Comparison of ENCODE assay signal across 25 cellular contexts in genomic region chr17:7850118-7850504, GRCh38. TPM values are rescaled to one million over a fixed set of nuclear protein-coding genes. Genes with fewer than 3 reads are reported as not detected.
DNase-seq lines count a peak whose midpoint lies in the region; ATAC-seq and TF ChIP-seq lines count a peak whose summit lies in the region.
"Had no signal": no experiment of that assay in that cellular context is flagged by ENCODE, and none has a peak within 500 bp of the region (broad histone marks: within the 10 kb centered on the region; RNA-seq: fewer than 3 reads in every experiment).

No MANE protein-coding gene starts in this region.

- intact Hi-C loops in activated CD4-positive, alpha-beta memory T cell treated with anti-CD3 and anti-CD28 coated beads for 36 hours (cut with micrococcal nuclease), result loop anchor here (10.0 kb wide), 1 partner anchor 105 kb away; no protein-coding TSS in a partner anchor
- intact Hi-C loops in CD8-positive, alpha-beta T cell (cut with DNase I, micrococcal nuclease), result no loop called here

- no peaks in the 10 kb centered on the region for H3K27me3 Mint-ChIP-seq in activated CD4-positive, alpha-beta memory T cell treated with anti-CD3 and anti-CD28 coated beads for 36 hours
- H3K27me3 Mint-ChIP-seq in activated CD4-positive, alpha-beta memory T cell treated with anti-CD3 and anti-CD28 coated beads, Interleukin-2, amount 10 ng/mL, durations not matched to agents 7 days and 5 days, result no peaks in the 10 kb centered on the region
- no peaks in the 10 kb centered on the region for H3K27me3 Mint-ChIP-seq in CD8-positive, alpha-beta T cell (ENCODE audit: low read depth)
- no peaks in the 10 kb centered on the region for H3K27me3 Mint-ChIP-seq in naive B cell
- H3K27me3 Mint-ChIP-seq: activated B cell treated with CpG ODN at 0.5 μM for 24 hours had no signal

- H3K79me2 ChIP-seq in SU-DHL-6 (ENCODE audit: insufficient read depth, low read length) (peaks cover 6% of the 10 kb centered on the region; the same call in 1 of the 2 replicates), SK-N-SH (ENCODE audit: insufficient read depth) (peaks cover 14% of the 10 kb centered on the region)

- no peak overlapping the region for H3K27ac ChIP-seq in CD8-positive, alpha-beta T cell (ENCODE audit: low read depth, low read length)
- H3K27ac ChIP-seq in SU-DHL-6 (ENCODE audit: low read depth, low read length) (peak overlapping the region; percentile 65; the same call in 1 of the 2 replicates), SK-N-SH (ENCODE audit: low read depth in 2 of 2, low read length in 1 of 2) (no peak overlapping the region)
- H3K27ac ChIP-seq: colonic mucosa, heart right ventricle had no signal

- POLR2A ChIA-PET in activated CD4-positive, alpha-beta memory T cell treated with anti-CD3 and anti-CD28 coated beads for 36 hours (lab: Charles Lee), result interaction anchor here (1.3 to 1.7 kb wide), 2 partner anchors 8 to 15 kb away, joined by 4 to 11 read pairs; no protein-coding TSS in a partner anchor
- POLR2A ChIA-PET in activated CD4-positive, alpha-beta memory T cell treated with anti-CD3 and anti-CD28 coated beads, Interleukin-2, amount 10 ng/mL, durations not matched to agents 7 days and 5 days (lab: Charles Lee), result interaction anchor here (1.2 to 4.0 kb wide), 4 partner anchors 9 to 323 kb away, joined by 3 to 30 read pairs (median 5); partner anchors contain the start of gene KDM6B
- POLR2A ChIA-PET in CD8-positive, alpha-beta T cell (lab: Charles Lee), result interaction anchor here (2.8 kb wide), 1 partner anchor 15 kb away, joined by 22 read pairs; the partner anchor contains the start of gene KDM6B
- POLR2A ChIA-PET in SK-N-SH (lab: Yijun Ruan, JAX), result interaction anchor here (1.2 to 2.4 kb wide), 2 partner anchors 12 to 15 kb away, joined by 6 to 7 read pairs; no protein-coding TSS in a partner anchor

- H3F3A ChIP-seq in SU-DHL-6 (ENCODE audit: insufficient read depth) (peaks cover 10% of the 10 kb centered on the region), SK-N-SH (replicated peaks; ENCODE audit: insufficient read depth) (peaks cover 21% of the 10 kb centered on the region)

- no peak overlapping the region for H3K4me3 Mint-ChIP-seq in activated CD4-positive, alpha-beta memory T cell treated with anti-CD3 and anti-CD28 coated beads for 36 hours
- H3K4me3 Mint-ChIP-seq in activated CD4-positive, alpha-beta memory T cell treated with anti-CD3 and anti-CD28 coated beads, Interleukin-2, amount 10 ng/mL, durations not matched to agents 7 days and 5 days, result no peak overlapping the region
- peak overlapping the region; percentile 15 for H3K4me3 Mint-ChIP-seq in CD8-positive, alpha-beta T cell
- H3K4me3 Mint-ChIP-seq in naive B cell, result peak overlapping the region in 2 of 8 donors; percentile 25 to 85
- H3K4me3 Mint-ChIP-seq: activated B cell treated with CpG ODN at 0.5 μM for 24 hours had no signal

- H3K9ac ChIP-seq in SU-DHL-6 (ENCODE audit: low read length) (peak overlapping the region; percentile 61), SK-N-SH (no peak overlapping the region)

- no peak for TF ChIP-seq RAD21 in SK-N-SH (IDR thresholded peaks at IDR 0.05; ENCODE audit: low read length)

- H4K20me1 ChIP-seq in SU-DHL-6 (ENCODE audit: low read depth, low read length), result no peaks in the 10 kb centered on the region
- peaks cover 38% of the 10 kb centered on the region for H4K20me1 ChIP-seq in SK-N-SH (ENCODE audit: insufficient read depth)

- no peak overlapping the region for H3K4me3 ChIP-seq in CD8-positive, alpha-beta T cell (ENCODE audit: low read depth, low read length)
- no peak overlapping the region for H3K4me3 ChIP-seq in SU-DHL-6 (ENCODE audit: insufficient read depth, low read length, poor library complexity, severe bottlenecking)
- H3K4me3 ChIP-seq in SK-N-SH (ENCODE audit: low read depth in 2 of 2, low read length in 1 of 2), result no peak overlapping the region
- H3K4me3 ChIP-seq: colonic mucosa, heart right ventricle had no signal

- peaks cover 15% of the 10 kb centered on the region for H3K36me3 ChIP-seq in CD8-positive, alpha-beta T cell (ENCODE audit: insufficient read depth, low read length)
- H3K36me3 ChIP-seq in SU-DHL-6 (ENCODE audit: low read length), result no peaks in the 10 kb centered on the region
- H3K36me3 ChIP-seq in SK-N-SH (replicated peaks in 1 of 2; ENCODE audit: control insufficient read depth in 1 of 2, insufficient read depth in 2 of 2, low read length in 1 of 2), result peaks cover 37 to 75% of the 10 kb centered on the region in 2 experiments

- no peaks in the 10 kb centered on the region for H3K27me3 ChIP-seq in CD8-positive, alpha-beta T cell (ENCODE audit: insufficient read depth, low read length)
- H3K27me3 ChIP-seq in SU-DHL-6 (ENCODE audit: low read length) (no peaks in the 10 kb centered on the region), SK-N-SH (ENCODE audit: insufficient read depth) (no peaks in the 10 kb centered on the region)
- H3K27me3 ChIP-seq: colonic mucosa, heart right ventricle had no signal

- CTCF ChIA-PET in activated CD4-positive, alpha-beta memory T cell treated with anti-CD3 and anti-CD28 coated beads for 36 hours (lab: Charles Lee), result interaction anchor here (0.9 to 3.2 kb wide), 6 partner anchors 16 to 139 kb away, joined by 3 to 49 read pairs (median 5); partner anchors contain the start of gene KDM6B
- CTCF ChIA-PET in activated CD4-positive, alpha-beta memory T cell treated with anti-CD3 and anti-CD28 coated beads, Interleukin-2, amount 10 ng/mL, durations not matched to agents 7 days and 5 days (lab: Charles Lee), result interaction anchor here (0.7 to 2.7 kb wide), 3 partner anchors 9 to 140 kb away, joined by 4 to 34 read pairs (median 14); partner anchors contain the start of gene KDM6B
- CTCF ChIA-PET in CD8-positive, alpha-beta T cell (lab: Charles Lee), result interaction anchor here (0.7 to 5.2 kb wide), 12 partner anchors 9 to 210 kb away, joined by 3 to 57 read pairs (median 4); partner anchors contain the start of gene KDM6B
- CTCF ChIA-PET in SK-N-SH (lab: Yijun Ruan, JAX), result interaction anchor here (1.6 to 5.7 kb wide), 7 partner anchors 10 to 106 kb away, joined by 3 to 58 read pairs (median 9); partner anchors contain the start of gene KDM6B

- TF ChIP-seq CTCF in CD8-positive, alpha-beta T cell (IDR thresholded peaks at IDR 0.05), result no peak
- TF ChIP-seq CTCF in SU-DHL-6 (IDR thresholded peaks at IDR 0.05; ENCODE audit: insufficient read depth, low read length, poor library complexity, severe bottlenecking) (no peak), SK-N-SH (IDR thresholded peaks at IDR 0.05) (no peak)

- no peaks in the 10 kb centered on the region for H3K9me2 ChIP-seq in SU-DHL-6 (replicated peaks; ENCODE audit: insufficient read depth, low read length)
- no peaks in the 10 kb centered on the region for H3K9me2 ChIP-seq in SK-N-SH

- 98% methylated on average over 5 of the region's 6 CpGs for WGBS in SK-N-SH (ENCODE audit: low lambda C conversion rate)

- peak overlapping the region; percentile 63 for H3K27ac Mint-ChIP-seq in activated CD4-positive, alpha-beta memory T cell treated with anti-CD3 and anti-CD28 coated beads for 36 hours
- no peak overlapping the region for H3K27ac Mint-ChIP-seq in activated CD4-positive, alpha-beta memory T cell treated with anti-CD3 and anti-CD28 coated beads, Interleukin-2, amount 10 ng/mL, durations not matched to agents 7 days and 5 days
- H3K27ac Mint-ChIP-seq in CD8-positive, alpha-beta T cell, result peak overlapping the region; percentile 55
- peak overlapping the region; percentile 22 to 95 (median 88) for H3K27ac Mint-ChIP-seq in naive B cell

- H3K4me2 ChIP-seq in SU-DHL-6 (ENCODE audit: low read depth, low read length, poor library complexity, severe bottlenecking), result peak overlapping the region; percentile 68
- no peak overlapping the region for H3K4me2 ChIP-seq in SK-N-SH

- ATAC-seq in CD8-positive, alpha-beta T cell, result no peak
- ATAC-seq in naive B cell (ENCODE audit: low read depth in 2 of 2), result no peak
- ATAC-seq: heart right ventricle had no signal

- H2AFZ ChIP-seq in SU-DHL-6 (ENCODE audit: low read depth, low read length, severe bottlenecking) (no peak overlapping the region), SK-N-SH (ENCODE audit: low read depth) (no peak overlapping the region)

- H3K36me3 Mint-ChIP-seq in activated CD4-positive, alpha-beta memory T cell treated with anti-CD3 and anti-CD28 coated beads for 36 hours, result peaks cover 48% of the 10 kb centered on the region
- H3K36me3 Mint-ChIP-seq in activated CD4-positive, alpha-beta memory T cell treated with anti-CD3 and anti-CD28 coated beads, Interleukin-2, amount 10 ng/mL, durations not matched to agents 7 days and 5 days (ENCODE audit: low read depth), result peaks cover 2% of the 10 kb centered on the region
- peaks cover 49% of the 10 kb centered on the region for H3K36me3 Mint-ChIP-seq in CD8-positive, alpha-beta T cell
- H3K36me3 Mint-ChIP-seq in naive B cell, result peaks cover 0 to 7% of the 10 kb centered on the region in 2 donors

- H3K9me3 ChIP-seq in CD8-positive, alpha-beta T cell (ENCODE audit: low read length), result no peaks in the 10 kb centered on the region
- H3K9me3 ChIP-seq in SU-DHL-6 (ENCODE audit: insufficient read depth, low read length) (no peaks in the 10 kb centered on the region), SK-N-SH (no peaks in the 10 kb centered on the region)
- H3K9me3 ChIP-seq: colonic mucosa, heart right ventricle had no signal

- peaks cover 22% of the 10 kb centered on the region for H3K4me1 ChIP-seq in CD8-positive, alpha-beta T cell (ENCODE audit: insufficient read depth, low read length)
- H3K4me1 ChIP-seq in SK-N-SH (ENCODE audit: control insufficient read depth in 1 of 2, insufficient read depth in 2 of 2, low read depth in 1 of 2, low read length in 1 of 2), result peaks cover 7 to 19% of the 10 kb centered on the region in 2 experiments; a peak in 2 of 4 replicates

- no peak for DNase-seq in activated CD4-positive, alpha-beta memory T cell treated with anti-CD3 and anti-CD28 coated beads for 36 hours
- no peak for DNase-seq in activated CD4-positive, alpha-beta memory T cell treated with anti-CD3 and anti-CD28 coated beads, Interleukin-2, amount 10 ng/mL, durations not matched to agents 7 days and 5 days
- DNase-seq in CD8-positive, alpha-beta T cell, result no peak
- DNase-seq in naive B cell, result no peak
- DNase-seq in SK-N-SH, result no peak
- DNase-seq in GM03348 (ENCODE audit: low spot score), result no peak
- DNase-seq in amygdala (lab: John Stamatoyannopoulos, UW), result no peak
- DNase-seq: activated B cell treated with CpG ODN at 0.5 μM for 24 hours; activated CD8-positive, alpha-beta memory T cell treated with anti-CD3 and anti-CD28 coated beads for 24 hours; AML-193; amniotic stem cell; colonic mucosa; effector memory CD4-positive, alpha-beta T cell; EL; foreskin fibroblast; HCEC 1CT; heart right ventricle; NCI-H1048; NCI-H2029; NCI-H774; nucleus accumbens; OCI-M1; Right ventricle myocardium superior; T1000 had no signal

- H3K9me3 Mint-ChIP-seq in activated CD4-positive, alpha-beta memory T cell treated with anti-CD3 and anti-CD28 coated beads for 36 hours, result no peaks in the 10 kb centered on the region
- H3K9me3 Mint-ChIP-seq in activated CD4-positive, alpha-beta memory T cell treated with anti-CD3 and anti-CD28 coated beads, Interleukin-2, amount 10 ng/mL, durations not matched to agents 7 days and 5 days, result no peaks in the 10 kb centered on the region
- no peaks in the 10 kb centered on the region for H3K9me3 Mint-ChIP-seq in CD8-positive, alpha-beta T cell
- no peaks in the 10 kb centered on the region for H3K9me3 Mint-ChIP-seq in naive B cell
- H3K9me3 Mint-ChIP-seq: activated B cell treated with CpG ODN at 0.5 μM for 24 hours had no signal

- H3K4me1 Mint-ChIP-seq in activated CD4-positive, alpha-beta memory T cell treated with anti-CD3 and anti-CD28 coated beads for 36 hours (ENCODE audit: low read depth), result peaks cover 57% of the 10 kb centered on the region
- H3K4me1 Mint-ChIP-seq in activated CD4-positive, alpha-beta memory T cell treated with anti-CD3 and anti-CD28 coated beads, Interleukin-2, amount 10 ng/mL, durations not matched to agents 7 days and 5 days, result peaks cover 40% of the 10 kb centered on the region
- peaks cover 24% of the 10 kb centered on the region for H3K4me1 Mint-ChIP-seq in CD8-positive, alpha-beta T cell (ENCODE audit: low read depth)
- H3K4me1 Mint-ChIP-seq in naive B cell, result peaks cover 21 to 28% (median 24%) of the 10 kb centered on the region in 3 donors

- no peak for TF ChIP-seq EP300 in SK-N-SH (IDR thresholded peaks at IDR 0.05; ENCODE audit: borderline replicate concordance in 1 of 2, low read depth in 1 of 2, low read length in 1 of 2)

RNA-seq across cellular contexts. Expression of gene TMEM88, which starts 4.8 kb away (rescaled TPM):
- total RNA-seq in activated CD4-positive, alpha-beta memory T cell treated with anti-CD3 and anti-CD28 coated beads for 36 hours, result 1 to 10 TPM; 2.2 to 2.4 TPM
- total RNA-seq in activated CD4-positive, alpha-beta memory T cell treated with anti-CD3 and anti-CD28 coated beads, Interleukin-2, amount 10 ng/mL, durations not matched to agents 7 days and 5 days, result 1 to 10 TPM in 1 of 2 experiments, under 1 TPM in 1; 0.78 to 1.5 TPM
- total RNA-seq in CD8-positive, alpha-beta T cell, result 10 to 100 TPM; 33.3 to 33.7 TPM
- under 1 TPM in 1 of 6 donors, not detected in 5; 0.68 TPM for polyA plus RNA-seq in naive B cell (ENCODE audit: low read depth in 6 of 6)
- 0.83 and 1.2 TPM in 2 replicates for polyA plus RNA-seq in SK-N-SH (2012; rRNA removed)
- polyA plus RNA-seq in SK-N-SH (2012; cell fraction: cytosol; rRNA removed), result 0.18 and 0.53 TPM in 2 replicates
- polyA plus RNA-seq in SK-N-SH (2012; cell fraction: nucleus; rRNA removed), result 10.9 and 14.0 TPM in 2 replicates

RNA-seq across cellular contexts. Expression of gene NAA38, which starts 7.2 kb away (rescaled TPM):
- 10 to 100 TPM; 68.2 to 74.7 TPM for total RNA-seq in activated CD4-positive, alpha-beta memory T cell treated with anti-CD3 and anti-CD28 coated beads for 36 hours
- 10 to 100 TPM; 69.8 to 76.9 TPM for total RNA-seq in activated CD4-positive, alpha-beta memory T cell treated with anti-CD3 and anti-CD28 coated beads, Interleukin-2, amount 10 ng/mL, durations not matched to agents 7 days and 5 days
- total RNA-seq in CD8-positive, alpha-beta T cell, result 10 to 100 TPM; 14.3 to 16.5 TPM
- polyA plus RNA-seq in naive B cell (ENCODE audit: low read depth in 6 of 6), result 100 to 1,000 TPM; 121 to 158 (median 136) TPM
- polyA plus RNA-seq in SK-N-SH (2012; rRNA removed), result 133 and 202 TPM in 2 replicates
- polyA plus RNA-seq in SK-N-SH (2012; cell fraction: cytosol; rRNA removed), result 105 and 121 TPM in 2 replicates
- polyA plus RNA-seq in SK-N-SH (2012; cell fraction: nucleus; rRNA removed), result 74.0 and 122 TPM in 2 replicates

RNA-seq across cellular contexts. Expression of gene CYB5D1, which starts 7.7 kb away (rescaled TPM):
- 1 to 10 TPM; 6.0 to 6.9 TPM for total RNA-seq in activated CD4-positive, alpha-beta memory T cell treated with anti-CD3 and anti-CD28 coated beads for 36 hours
- 1 to 10 TPM; 5.3 to 7.5 TPM for total RNA-seq in activated CD4-positive, alpha-beta memory T cell treated with anti-CD3 and anti-CD28 coated beads, Interleukin-2, amount 10 ng/mL, durations not matched to agents 7 days and 5 days
- 10 to 100 TPM; 10.4 to 12.4 TPM for total RNA-seq in CD8-positive, alpha-beta T cell
- polyA plus RNA-seq in naive B cell (ENCODE audit: low read depth in 6 of 6), result 1 to 10 TPM; 3.4 to 5.2 (median 3.7) TPM
- 8.8 and 9.8 TPM in 2 replicates for polyA plus RNA-seq in SK-N-SH (2012; rRNA removed)
- polyA plus RNA-seq in SK-N-SH (2012; cell fraction: cytosol; rRNA removed), result 8.5 and 9.4 TPM in 2 replicates
- polyA plus RNA-seq in SK-N-SH (2012; cell fraction: nucleus; rRNA removed), result 11.6 and 16.8 TPM in 2 replicates

RNA-seq across cellular contexts. Expression of gene KDM6B, which starts 16.1 kb away (rescaled TPM):
- 10 to 100 TPM; 44.1 to 49.6 TPM for total RNA-seq in activated CD4-positive, alpha-beta memory T cell treated with anti-CD3 and anti-CD28 coated beads for 36 hours
- total RNA-seq in activated CD4-positive, alpha-beta memory T cell treated with anti-CD3 and anti-CD28 coated beads, Interleukin-2, amount 10 ng/mL, durations not matched to agents 7 days and 5 days, result 10 to 100 TPM; 20.9 to 23.7 TPM
- 100 to 1,000 TPM; 332 to 349 TPM for total RNA-seq in CD8-positive, alpha-beta T cell
- polyA plus RNA-seq in naive B cell (ENCODE audit: low read depth in 6 of 6) (1 to 10 TPM in 3 of 6 donors, under 1 TPM in 3; 0.04 to 1.9 (median 0.99) TPM), SK-N-SH (2012; rRNA removed) (1.4 and 2.6 TPM in 2 replicates)
- 1.5 and 2.1 TPM in 2 replicates for polyA plus RNA-seq in SK-N-SH (2012; cell fraction: cytosol; rRNA removed)
- polyA plus RNA-seq in SK-N-SH (2012; cell fraction: nucleus; rRNA removed), result 12.6 and 12.7 TPM in 2 replicates

RNA-seq across cellular contexts. Expression of gene CHD3, which starts 38.5 kb away (rescaled TPM):
- total RNA-seq in activated CD4-positive, alpha-beta memory T cell treated with anti-CD3 and anti-CD28 coated beads for 36 hours, result 100 to 1,000 TPM; 120 to 133 TPM
- total RNA-seq in activated CD4-positive, alpha-beta memory T cell treated with anti-CD3 and anti-CD28 coated beads, Interleukin-2, amount 10 ng/mL, durations not matched to agents 7 days and 5 days, result 100 to 1,000 TPM; 127 to 131 TPM
- total RNA-seq in CD8-positive, alpha-beta T cell, result 100 to 1,000 TPM; 243 to 245 TPM
- polyA plus RNA-seq in naive B cell (ENCODE audit: low read depth in 6 of 6) (1 to 10 TPM in 5 of 6 donors, under 1 TPM in 1; 0.06 to 8.0 (median 3.4) TPM), SK-N-SH (2012; rRNA removed) (55.2 and 56.2 TPM in 2 replicates)
- polyA plus RNA-seq in SK-N-SH (2012; cell fraction: cytosol; rRNA removed), result 26.4 and 34.7 TPM in 2 replicates
- polyA plus RNA-seq in SK-N-SH (2012; cell fraction: nucleus; rRNA removed), result 200 and 219 TPM in 2 replicates

Comparison
In these comparisons a context has a peak if more than half of its experiments do, and no peak if none do; other contexts are left out.
1. RNA of gene TMEM88, which starts 4.8 kb away (total RNA-seq): 33.3 to 33.7 TPM in CD8-positive, alpha-beta T cell; 2.2 to 2.4 TPM in activated CD4-positive, alpha-beta memory T cell treated with anti-CD3 and anti-CD28 coated beads for 36 hours and 0.78 to 1.5 TPM in activated CD4-positive, alpha-beta memory T cell treated with anti-CD3 and anti-CD28 coated beads, Interleukin-2, amount 10 ng/mL, durations not matched to agents 7 days and 5 days; every median in the first group is over 10 times any median in the second.